Comparison of ENCODE assay signal across 18 cellular contexts in genomic region chr9:91720313-91720712, GRCh38.
"Had no signal": no experiment of that assay in that cellular context is flagged by ENCODE, and none has a peak within 500 bp of the region (broad histone marks: within the 10 kb centered on the region; RNA-seq: fewer than 3 reads in every experiment).

No MANE protein-coding gene starts in this region.

- H3K4me3 ChIP-seq: coronary artery, heart right ventricle, testis had no signal

- FAIRE-seq: frontal cortex, islet of Langerhans had no signal

- DNase-seq: activated CD4-positive, alpha-beta T cell treated with anti-CD3 and anti-CD28 coated beads for 36 hours; activated CD8-positive, alpha-beta T cell treated with anti-CD3 and anti-CD28 coated beads for 36 hours; activated naive CD4-positive, alpha-beta T cell; central memory CD4-positive, alpha-beta T cell; effector CD8-positive, alpha-beta T cell; erythroblast; heart right ventricle; stimulated activated CD4-positive, alpha-beta T cell treated with anti-CD3 and anti-CD28 coated beads, Interleukin-12 subunit alpha, Interleukin-12 subunit beta, amount 100 ng/mL, for 4 hours; T-helper 1 cell; testis; WERI-Rb-1 had no signal

- H3K27me3 ChIP-seq: testis had no signal

- ATAC-seq: activated CD4-positive, alpha-beta T cell treated with anti-CD3 and anti-CD28 coated beads for 36 hours; activated CD8-positive, alpha-beta T cell treated with anti-CD3 and anti-CD28 coated beads for 36 hours; heart right ventricle; left lobe of liver had no signal

- H3K4me3 Mint-ChIP-seq: activated CD4-positive, alpha-beta T cell treated with anti-CD3 and anti-CD28 coated beads for 36 hours; activated CD8-positive, alpha-beta T cell treated with anti-CD3 and anti-CD28 coated beads for 36 hours; activated T-helper 1 cell treated with anti-CD3 and anti-CD28 coated beads, Interleukin-12 subunit alpha, Interleukin-12 subunit beta, Interleukin-2, Interleukin-4 antibody, amounts not matched to agents 30 ng/mL and 10 ng/mL and 1 ng/mL, durations not matched to agents 14 hours and 24 hours and 36 hours; memory B cell; stimulated activated naive CD8-positive, alpha-beta T cell treated with anti-CD3 and anti-CD28 coated beads, Interleukin-15, Interleukin-2, amounts not matched to agents 100 ng/mL and 50 ng/mL, for 24 hours had no signal

- H3K4me1 Mint-ChIP-seq: activated CD4-positive, alpha-beta T cell treated with anti-CD3 and anti-CD28 coated beads for 36 hours had no signal

- H3K27ac Mint-ChIP-seq: activated CD4-positive, alpha-beta T cell treated with anti-CD3 and anti-CD28 coated beads for 36 hours; activated CD8-positive, alpha-beta T cell treated with anti-CD3 and anti-CD28 coated beads for 36 hours; activated T-helper 1 cell treated with anti-CD3 and anti-CD28 coated beads, Interleukin-12 subunit alpha, Interleukin-12 subunit beta, Interleukin-2, Interleukin-4 antibody, amounts not matched to agents 30 ng/mL and 10 ng/mL and 1 ng/mL, durations not matched to agents 14 hours and 24 hours and 36 hours; memory B cell; stimulated activated naive CD8-positive, alpha-beta T cell treated with anti-CD3 and anti-CD28 coated beads, Interleukin-15, Interleukin-2, amounts not matched to agents 100 ng/mL and 50 ng/mL, for 24 hours had no signal
